ENCODE assay signal across 19 cellular contexts in the genomic region with DNA sequence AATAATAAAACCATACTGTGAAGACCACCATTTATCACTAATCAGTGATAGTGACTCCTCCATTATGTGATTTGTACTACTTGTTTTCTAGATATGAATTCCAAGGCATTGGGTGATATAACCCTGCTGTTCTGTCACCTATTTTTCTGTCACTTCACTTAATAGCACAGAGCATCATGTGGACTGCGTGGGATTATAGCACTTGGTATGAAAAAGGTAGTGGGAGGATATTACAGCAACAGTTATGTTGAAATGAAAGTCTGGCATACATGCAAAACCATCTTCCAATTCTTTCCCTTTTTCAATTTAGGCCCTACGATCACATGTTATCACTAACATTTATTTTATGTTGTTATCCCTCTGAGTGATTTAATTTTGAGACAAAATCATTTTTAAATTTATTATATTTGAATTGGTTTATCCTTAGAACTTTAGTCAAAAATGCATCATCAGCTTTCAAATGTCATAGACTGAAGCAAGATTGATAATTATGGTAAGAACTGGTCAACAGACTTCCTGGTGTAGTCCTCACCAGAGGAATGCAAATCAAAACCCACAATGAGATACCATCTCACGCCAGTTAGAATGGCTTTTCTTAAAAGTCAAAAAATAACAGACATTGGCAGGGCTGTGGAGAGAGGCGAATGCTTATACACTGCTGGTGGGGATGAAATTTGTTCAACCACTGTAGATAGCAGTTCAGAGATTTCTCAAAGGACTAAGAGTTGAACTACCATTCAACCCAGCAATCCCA.
"Had no signal": no experiment of that assay in that cellular context is flagged by ENCODE, and none has a peak within 500 bp of the region (broad histone marks: within the 10 kb centered on the region; RNA-seq: fewer than 3 reads in every experiment).

No MANE protein-coding gene starts in this region.

- H3K36me3 Mint-ChIP-seq: naive thymus-derived CD8-positive, alpha-beta T cell; stimulated activated effector memory CD8-positive, alpha-beta T cell treated with anti-CD3 and anti-CD28 coated beads, Interleukin-12 subunit alpha, Interleukin-12 subunit beta, amount 100 ng/mL, for 72 hours had no signal

- H3K27ac ChIP-seq: pancreas, right lobe of liver had no signal

- DNase-seq: activated CD4-positive, alpha-beta T cell treated with anti-CD3 and anti-CD28 coated beads, Interleukin-2, amount 10 ng/mL, durations not matched to agents 7 days and 5 days; activated CD8-positive, alpha-beta T cell treated with anti-CD3 and anti-CD28 coated beads, Interleukin-2, amount 10 ng/mL, durations not matched to agents 7 days and 5 days; activated naive CD4-positive, alpha-beta T cell treated with anti-CD3 and anti-CD28 coated beads for 36 hours; activated naive CD8-positive, alpha-beta T cell treated with anti-CD3 and anti-CD28 coated beads, Interleukin-2, amount 50 U/mL, for 24 hours; activated T-cell treated with anti-CD3 and anti-CD28 coated beads, Interleukin-2, amount 50 U/mL, for 24 hours; dermis blood vessel endothelial cell; effector memory CD4-positive, alpha-beta T cell; esophagus squamous epithelium; foreskin fibroblast; mesenchymal stem cell; naive thymus-derived CD8-positive, alpha-beta T cell; pancreas; right lobe of liver; small intestine; stimulated activated CD4-positive, alpha-beta T cell treated with anti-CD3 and anti-CD28 coated beads, Interleukin-15, amount 100 ng/mL, for 24 hours; stimulated activated CD4-positive, alpha-beta T cell treated with anti-CD3 and anti-CD28 coated beads, Interleukin-4, amount 100 ng/mL, for 1 hour; T1000 had no signal

- H3K36me3 ChIP-seq: esophagus squamous epithelium, pancreas, right lobe of liver had no signal

- H3K4me3 Mint-ChIP-seq: activated CD4-positive, alpha-beta T cell treated with anti-CD3 and anti-CD28 coated beads, Interleukin-2, amount 10 ng/mL, durations not matched to agents 7 days and 5 days; activated CD8-positive, alpha-beta T cell treated with anti-CD3 and anti-CD28 coated beads, Interleukin-2, amount 10 ng/mL, durations not matched to agents 7 days and 5 days; activated naive CD4-positive, alpha-beta T cell treated with anti-CD3 and anti-CD28 coated beads for 36 hours; activated naive CD8-positive, alpha-beta T cell treated with anti-CD3 and anti-CD28 coated beads, Interleukin-2, amount 50 U/mL, for 24 hours; activated T-cell treated with anti-CD3 and anti-CD28 coated beads, Interleukin-2, amount 50 U/mL, for 24 hours; naive thymus-derived CD8-positive, alpha-beta T cell; stimulated activated effector memory CD8-positive, alpha-beta T cell treated with anti-CD3 and anti-CD28 coated beads, Interleukin-12 subunit alpha, Interleukin-12 subunit beta, amount 100 ng/mL, for 72 hours had no signal

- ATAC-seq: activated CD8-positive, alpha-beta T cell treated with anti-CD3 and anti-CD28 coated beads, Interleukin-2, amount 10 ng/mL, durations not matched to agents 7 days and 5 days; activated naive CD8-positive, alpha-beta T cell treated with anti-CD3 and anti-CD28 coated beads, Interleukin-2, amount 50 U/mL, for 24 hours; naive thymus-derived CD8-positive, alpha-beta T cell; pancreas; right lobe of liver; stimulated activated effector memory CD8-positive, alpha-beta T cell treated with anti-CD3 and anti-CD28 coated beads, Interleukin-12 subunit alpha, Interleukin-12 subunit beta, amount 100 ng/mL, for 72 hours had no signal

- H3K27me3 ChIP-seq: esophagus squamous epithelium, pancreas, right lobe of liver had no signal

- H3K9me3 Mint-ChIP-seq: activated CD4-positive, alpha-beta T cell treated with anti-CD3 and anti-CD28 coated beads, Interleukin-2, amount 10 ng/mL, durations not matched to agents 7 days and 5 days; activated naive CD4-positive, alpha-beta T cell treated with anti-CD3 and anti-CD28 coated beads for 36 hours; naive thymus-derived CD8-positive, alpha-beta T cell had no signal

- H3K4me1 ChIP-seq: right lobe of liver had no signal

- H3K27ac Mint-ChIP-seq: activated CD4-positive, alpha-beta T cell treated with anti-CD3 and anti-CD28 coated beads, Interleukin-2, amount 10 ng/mL, durations not matched to agents 7 days and 5 days; activated CD8-positive, alpha-beta T cell treated with anti-CD3 and anti-CD28 coated beads, Interleukin-2, amount 10 ng/mL, durations not matched to agents 7 days and 5 days; activated naive CD4-positive, alpha-beta T cell treated with anti-CD3 and anti-CD28 coated beads for 36 hours; activated naive CD8-positive, alpha-beta T cell treated with anti-CD3 and anti-CD28 coated beads, Interleukin-2, amount 50 U/mL, for 24 hours; activated T-cell treated with anti-CD3 and anti-CD28 coated beads, Interleukin-2, amount 50 U/mL, for 24 hours; activated T-helper 2 cell treated with anti-CD3 and anti-CD28 coated beads, Interferon-gamma antibody, Interleukin-2, Interleukin-4, amounts not matched to agents 10 μg/mL and 5 μg/mL and 100 μg/mL, durations not matched to agents 14 hours and 24 hours and 36 hours; naive thymus-derived CD8-positive, alpha-beta T cell; stimulated activated effector memory CD8-positive, alpha-beta T cell treated with anti-CD3 and anti-CD28 coated beads, Interleukin-12 subunit alpha, Interleukin-12 subunit beta, amount 100 ng/mL, for 72 hours had no signal

- H3K4me3 ChIP-seq: esophagus squamous epithelium, pancreas, right lobe of liver had no signal

- H3K9me3 ChIP-seq: esophagus squamous epithelium, pancreas, right lobe of liver had no signal

- H3K27me3 Mint-ChIP-seq: activated CD4-positive, alpha-beta T cell treated with anti-CD3 and anti-CD28 coated beads, Interleukin-2, amount 10 ng/mL, durations not matched to agents 7 days and 5 days; activated naive CD8-positive, alpha-beta T cell treated with anti-CD3 and anti-CD28 coated beads, Interleukin-2, amount 50 U/mL, for 24 hours; activated T-cell treated with anti-CD3 and anti-CD28 coated beads, Interleukin-2, amount 50 U/mL, for 24 hours; naive thymus-derived CD8-positive, alpha-beta T cell had no signal
